Comparison of ENCODE assay signal across 8 cellular contexts in the genomic region with DNA sequence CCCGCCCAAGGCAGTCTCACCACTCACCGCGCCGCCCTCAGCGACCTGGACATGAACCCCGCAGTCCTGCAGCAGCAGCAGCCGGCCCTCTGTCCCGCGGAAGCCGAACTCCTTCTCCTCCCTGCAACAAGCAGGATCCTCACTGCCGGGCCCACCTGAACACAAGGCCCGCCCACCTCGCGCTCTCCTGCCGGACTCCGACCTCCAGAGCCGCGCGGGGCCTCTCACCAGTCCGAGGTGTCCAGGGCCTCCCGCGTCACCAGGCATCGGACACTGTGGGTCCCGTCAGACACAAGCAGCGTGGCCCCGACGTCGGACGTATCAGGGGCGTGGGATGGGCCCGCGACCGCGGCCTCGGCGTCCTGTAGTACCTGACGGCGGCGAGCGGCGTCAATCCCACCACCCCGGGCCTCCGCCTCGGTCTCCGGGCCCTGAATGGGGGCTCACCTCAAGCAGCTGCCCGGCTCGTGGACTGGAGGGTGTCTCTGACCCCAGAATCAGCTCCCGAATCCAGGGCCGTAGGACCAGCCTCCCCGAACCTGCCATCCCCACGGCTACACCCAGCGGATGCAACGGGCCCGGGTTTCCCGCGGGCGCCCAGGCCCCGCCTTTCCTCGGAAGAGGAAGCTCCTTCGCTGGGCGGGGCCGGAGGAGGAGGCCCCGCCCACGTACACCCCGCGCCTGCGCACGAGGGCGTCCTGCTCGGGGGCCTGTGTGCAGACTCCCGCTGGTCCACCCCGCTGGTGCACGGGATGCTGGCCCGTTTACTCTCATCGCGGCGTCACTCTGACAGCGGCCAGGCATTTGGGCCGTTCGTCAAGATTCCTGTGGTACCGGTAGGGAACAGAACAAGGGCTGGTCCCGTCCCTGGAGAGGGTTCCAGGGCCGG. TPM values are rescaled to one million over a fixed set of nuclear protein-coding genes. Genes with fewer than 3 reads are reported as not detected.
DNase-seq lines count a peak whose midpoint lies in the region; ATAC-seq and TF ChIP-seq lines count a peak whose summit lies in the region.

A gene (minus strand): TSS at position 586 of the 889 bp plus-strand sequence. CDS start 40 bp downstream, at position 546.

- H4K20me1 ChIP-seq in SK-N-SH (ENCODE audit: insufficient read depth), result 0 out of 2 replicates have a peak, but pooled peaks cover 3% of the 10 kb centered on the region

- H3K4me2 ChIP-seq in SK-N-SH, result peak within 1 kb of the TSS; percentile 93

- H3K79me2 ChIP-seq in SK-N-SH (ENCODE audit: insufficient read depth), result peaks cover 17% of the 10 kb centered on the region

- H2AFZ ChIP-seq in SK-N-SH (ENCODE audit: low read depth), result peak within 1 kb of the TSS; percentile 89

- H3K4me3 ChIP-seq in H7 (ENCODE audit: insufficient read depth, low read depth, low read length) (peak within 1 kb of the TSS; percentile 92), SK-N-SH (ENCODE audit: low read depth in 2 of 2, low read length in 1 of 2) (peak within 1 kb of the TSS; percentile 87 to 97), gastroesophageal sphincter (peak within 1 kb of the TSS; percentile 57 to 89), suprapubic skin (peak within 1 kb of the TSS; percentile 76)

- TF ChIP-seq EP300 in SK-N-SH (IDR thresholded peaks at IDR 0.05; ENCODE audit: borderline replicate concordance in 1 of 2, low read depth in 1 of 2, low read length in 1 of 2) (no peak), gastroesophageal sphincter (IDR thresholded peaks at IDR 0.05) (no peak), suprapubic skin (IDR thresholded peaks at IDR 0.05) (no peak)

- TF ChIP-seq RAD21 in SK-N-SH (IDR thresholded peaks at IDR 0.05; ENCODE audit: low read length), result no peak

- peaks cover 15% of the 10 kb centered on the region for H3F3A ChIP-seq in SK-N-SH (replicated peaks; ENCODE audit: insufficient read depth)

- DNase-seq in GF-D8 (lab: John Stamatoyannopoulos, UW) (peak; percentile 66), H7 (peak; percentile 100), M059J (ENCODE audit: low read depth) (peak; percentile 91), SK-N-SH (peak; percentile 99), occipital lobe (lab: John Stamatoyannopoulos, UW) (peak; percentile 88), suprapubic skin (ENCODE audit: low spot score in 2 of 2) (peak; percentile 93)
- peak; percentile 91 for DNase-seq in activated naive CD4-positive, alpha-beta T cell treated with anti-CD3 and anti-CD28 coated beads, Interleukin-2, amount 50 U/mL, for 16 hours

- peak within 1 kb of the TSS; percentile 94 to 95 for H3K27ac ChIP-seq in SK-N-SH (ENCODE audit: low read depth in 2 of 2, low read length in 1 of 2)
- H3K27ac ChIP-seq in gastroesophageal sphincter, result peak within 1 kb of the TSS; percentile 89 to 98 (median 96)
- peak within 1 kb of the TSS; percentile 90 for H3K27ac ChIP-seq in suprapubic skin

- H3K9me2 ChIP-seq in SK-N-SH, result no peaks in the 10 kb centered on the region

- CTCF ChIA-PET in SK-N-SH (lab: Yijun Ruan, JAX), result interaction anchor here (1.0 to 18.3 kb wide), 9 partner anchors 13 to 168 kb away, joined by 3 to 246 read pairs (median 8); a partner anchor contains a TSS

- H3K4me1 ChIP-seq in SK-N-SH (ENCODE audit: control insufficient read depth in 1 of 2, insufficient read depth in 2 of 2, low read depth in 1 of 2, low read length in 1 of 2) (peaks cover 0 to 22% of the 10 kb centered on the region in 2 experiments; a peak in 1 of 4 replicates), gastroesophageal sphincter (peaks cover 0 to 34% (median 14%) of the 10 kb centered on the region in 3 donors), suprapubic skin (peaks cover 24% of the 10 kb centered on the region)

- H3K27me3 ChIP-seq in H7 (ENCODE audit: control insufficient read depth, insufficient read depth, low read length) (peaks cover 22% of the 10 kb centered on the region; the same call in 1 of the 2 replicates), SK-N-SH (ENCODE audit: insufficient read depth) (no peaks in the 10 kb centered on the region), gastroesophageal sphincter (peaks cover 8% of the 10 kb centered on the region), suprapubic skin (peaks cover 2% of the 10 kb centered on the region)

- TF ChIP-seq CTCF in SK-N-SH (IDR thresholded peaks at IDR 0.05), result no peak
- TF ChIP-seq CTCF in gastroesophageal sphincter (IDR thresholded peaks at IDR 0.05), result peak in 2 of 4 experiments; percentile 2 to 22
- TF ChIP-seq CTCF in suprapubic skin (IDR thresholded peaks at IDR 0.05), result no peak

- TF ChIP-seq POLR2A in gastroesophageal sphincter (IDR thresholded peaks at IDR 0.05) (peak; percentile 67 to 80), suprapubic skin (IDR thresholded peaks at IDR 0.05) (peak in 1 of 2 donors; percentile 31)

- under 1% methylated on average over 37 of the region's 83 CpGs for WGBS in SK-N-SH (ENCODE audit: low lambda C conversion rate)
- no CpG with 5 or more reads among the region's 83 CpGs for WGBS in gastroesophageal sphincter (ENCODE audit: low coverage in 1 of 2), 2 donors
- 3% methylated on average over 13 of the region's 83 CpGs for WGBS in suprapubic skin

- H3K9ac ChIP-seq in SK-N-SH, result peak within 1 kb of the TSS; percentile 82

- ATAC-seq in gastroesophageal sphincter, result peak; percentile 86

- H3K36me3 ChIP-seq in H7 (replicated peaks; ENCODE audit: control insufficient read depth, insufficient read depth, low read length) (peaks cover 4% of the 10 kb centered on the region), SK-N-SH (replicated peaks in 1 of 2; ENCODE audit: control insufficient read depth in 1 of 2, insufficient read depth in 2 of 2, low read length in 1 of 2) (peaks cover 0 to 26% of the 10 kb centered on the region in 2 experiments), gastroesophageal sphincter (peaks cover 0 to 53% of the 10 kb centered on the region in 2 donors), suprapubic skin (peaks cover 31% of the 10 kb centered on the region)

- POLR2A ChIA-PET in SK-N-SH (lab: Yijun Ruan, JAX), result interaction anchor here (0.6 to 1.4 kb wide), 13 partner anchors 8 to 275 kb away, joined by 3 to 8 read pairs (median 4); a partner anchor contains a TSS

- no peaks in the 10 kb centered on the region for H3K9me3 ChIP-seq in SK-N-SH
- H3K9me3 ChIP-seq in gastroesophageal sphincter, result no peaks in the 10 kb centered on the region
- no peaks in the 10 kb centered on the region for H3K9me3 ChIP-seq in suprapubic skin

TF ChIP-seq in SK-N-SH, 30 proteins besides CTCF, POLR2A, EP300 and RAD21:
- TF ChIP-seq MXI1 (IDR thresholded peaks at IDR 0.05; ENCODE audit: low read depth, low read length), result peak; percentile 31; the same call in 1 of the 2 replicates
- no peak for TF ChIP-seq RXRA (IDR thresholded peaks at IDR 0.05; ENCODE audit: borderline replicate concordance, low read depth)
- 0 out of 2 replicates have a peak, but pooled peaks have one; percentile 34 for TF ChIP-seq ELF1 (IDR thresholded peaks at IDR 0.05)
- TF ChIP-seq RFX5 (IDR thresholded peaks at IDR 0.05; ENCODE audit: low read length), result no peak
- TF ChIP-seq TAF1 (IDR thresholded peaks at IDR 0.05; ENCODE audit: borderline replicate concordance, low read depth, low read length), result 0 out of 2 replicates have a peak, but pooled peaks have one; percentile 5
- peak; percentile 67 for TF ChIP-seq GABPA (IDR thresholded peaks at IDR 0.05; ENCODE audit: low read depth)
- TF ChIP-seq POLR2AphosphoS5 (IDR thresholded peaks at IDR 0.05; ENCODE audit: low read depth, low read length), result peak; percentile 85
- peak; percentile 97 for TF ChIP-seq NRF1 (IDR thresholded peaks at IDR 0.05; ENCODE audit: low read depth, low read length)

RNA-seq across cellular contexts. Expression of the gene that starts here (rescaled TPM):
- total RNA-seq in H7 (2014; rRNA removed; shearing (Covaris generic)), result 44.9 and 52.2 TPM in 2 replicates
- total RNA-seq in M059J (2014; rRNA removed; shearing (Covaris generic)), result 54.4 and 66.0 TPM in 2 replicates
- 31.3 and 37.8 TPM in 2 replicates for polyA plus RNA-seq in SK-N-SH (2012; rRNA removed)
- polyA plus RNA-seq in SK-N-SH (2012; cell fraction: cytosol; rRNA removed), result 12.3 and 19.7 TPM in 2 replicates
- polyA plus RNA-seq in SK-N-SH (2012; cell fraction: nucleus; rRNA removed), result 79.0 and 110 TPM in 2 replicates
- total RNA-seq in gastroesophageal sphincter (10 to 100 TPM; 20.9 to 33.7 (median 24.4) TPM), occipital lobe (17.6 TPM), suprapubic skin (10 to 100 TPM; 17.6 to 33.9 (median 22.3) TPM)

Comparison
In these comparisons a context has a peak if more than half of its experiments do, and no peak if none do; other contexts are left out.
1. Peak in every context shown above with its lines: DNase-seq, ATAC-seq, H3K4me3 ChIP-seq and H3K27ac ChIP-seq.